ENCODE assay signal across 8 cellular contexts in genomic region chr9:70639853-70640814, GRCh38.
DNase-seq lines count a peak whose midpoint lies in the region; ATAC-seq lines count a peak whose summit lies in the region.

No MANE protein-coding gene starts in this region.

- H3K4me2 ChIP-seq in GM23248 (ENCODE audit: unreplicated experiment): peak overlapping the region; percentile 62

- no peaks in the 10 kb centered on the region for H3K4me1 Mint-ChIP-seq in central memory CD8-positive, alpha-beta T cell

- no peaks in the 10 kb centered on the region for H3K79me2 ChIP-seq in GM23248 (ENCODE audit: insufficient read depth)

- H3K4me1 ChIP-seq in GM23248 (ENCODE audit: insufficient read depth): no peaks in the 10 kb centered on the region
- no peaks in the 10 kb centered on the region for H3K4me1 ChIP-seq in aorta (ENCODE audit: control insufficient read depth in 1 of 2, insufficient read depth in 2 of 2, low read length in 2 of 2)

- peak; percentile 15 for DNase-seq in Caki2 (ENCODE audit: low read depth)
- peak; percentile 78 for DNase-seq in GM23248
- peak; percentile 30 for DNase-seq in NCI-H345 treated with DMSO at 0.1 percent for 48 hours (lab: John Stamatoyannopoulos, UW; ENCODE audit: unreplicated experiment)
- DNase-seq in central memory CD8-positive, alpha-beta T cell (ENCODE audit: low spot score in 2 of 2): no peak
- no peak for DNase-seq in left lobe of liver (ENCODE audit: low spot score)
- no peak for DNase-seq in aorta
- no peak for DNase-seq in activated CD4-positive, alpha-beta T cell treated with anti-CD3 and anti-CD28 coated beads, Interleukin-2, amount 50 U/mL, for 1 hour
- DNase-seq in UCSD-AML1 (lab: John Stamatoyannopoulos, UW; ENCODE audit: unreplicated experiment): no peak

- no peaks in the 10 kb centered on the region for H4K20me1 ChIP-seq in GM23248 (ENCODE audit: insufficient read depth)

- H3K36me3 Mint-ChIP-seq in central memory CD8-positive, alpha-beta T cell (ENCODE audit: insufficient read depth): no peaks in the 10 kb centered on the region

- no peaks in the 10 kb centered on the region for H3K9me3 Mint-ChIP-seq in central memory CD8-positive, alpha-beta T cell

- in situ Hi-C loops in Caki2 (cut with HindIII; ENCODE audit: low pct_unique_long_range_greater_than_20kb, low sequenced_read_pairs): no loop called here
- in situ Hi-C loops in GM23248 (cut with MboI): loop anchor here (10.0 kb wide), 1 partner anchor 275 kb away; no protein-coding TSS in a partner anchor

- intact Hi-C loops in aorta (cut with DNase I): loop anchor here (2.0 to 5.0 kb wide), 3 partner anchors 292 to 609 kb away; no protein-coding TSS in a partner anchor

- peak overlapping the region; percentile 62 for H2AFZ ChIP-seq in GM23248

- WGBS in GM23248 (ENCODE audit: low coverage in 1 of 2, low lambda C conversion rate in 2 of 2, missing lambda C conversion rate in 2 of 2), 2 experiments: 38 to 43% methylated on average over 15 of the region's 15 CpGs
- WGBS in aorta, 2 donors: 20 to 21% methylated on average over 15 of the region's 15 CpGs

- H3K4me3 Mint-ChIP-seq in central memory CD8-positive, alpha-beta T cell: no peak overlapping the region

- H3K36me3 ChIP-seq in GM23248 (ENCODE audit: low read depth) (no peaks in the 10 kb centered on the region), aorta (ENCODE audit: control insufficient read depth in 1 of 2, insufficient read depth in 2 of 2, low read length in 1 of 2) (peaks cover 0 to under 1% of the 10 kb centered on the region in 2 donors)

- H3K27ac ChIP-seq in GM23248 (no peak overlapping the region), aorta (ENCODE audit: low read depth in 1 of 2, low read length in 2 of 2) (no peak overlapping the region)

- H3K9me3 ChIP-seq in GM23248 (ENCODE audit: low read depth) (no peaks in the 10 kb centered on the region), aorta (ENCODE audit: control insufficient read depth, low read length) (no peaks in the 10 kb centered on the region)

- H3K9ac ChIP-seq in GM23248: no peak overlapping the region

- peaks cover 27% of the 10 kb centered on the region for H3K27me3 ChIP-seq in GM23248 (replicated peaks; ENCODE audit: insufficient read depth)
- no peaks in the 10 kb centered on the region for H3K27me3 ChIP-seq in aorta (ENCODE audit: control insufficient read depth in 1 of 2, insufficient read depth in 2 of 2, low read length in 1 of 2)

- H3K4me3 ChIP-seq in GM23248: peak overlapping the region; percentile 54
- peak overlapping the region in 1 of 2 donors; percentile 82 for H3K4me3 ChIP-seq in aorta (ENCODE audit: low read length in 2 of 2)

- peak; percentile 28 for ATAC-seq in central memory CD8-positive, alpha-beta T cell (replicated peaks; ENCODE audit: extremely low read depth, poor library complexity, severe bottlenecking)
- ATAC-seq in left lobe of liver (peak; percentile 84), aorta (ENCODE audit: low FRiP score) (peak; percentile 84)

- no peak overlapping the region for H3K27ac Mint-ChIP-seq in central memory CD8-positive, alpha-beta T cell (ENCODE audit: low read depth)

- H3K9me2 ChIP-seq in GM23248 (ENCODE audit: insufficient read depth): no peaks in the 10 kb centered on the region

- H3K27me3 Mint-ChIP-seq in central memory CD8-positive, alpha-beta T cell: peaks cover 46% of the 10 kb centered on the region

- H3F3A ChIP-seq in GM23248 (ENCODE audit: insufficient read depth): no peaks in the 10 kb centered on the region

Comparison
In these comparisons a context has a peak if more than half of its experiments do, and no peak if none do; other contexts are left out.
1. DNase-seq: peak in Caki2 (single experiment), GM23248 (single experiment) and NCI-H345 treated with DMSO at 0.1 percent for 48 hours (single experiment); none in central memory CD8-positive, alpha-beta T cell (0 of 2), left lobe of liver (single experiment), aorta (0 of 2), activated CD4-positive, alpha-beta T cell treated with anti-CD3 and anti-CD28 coated beads, Interleukin-2, amount 50 U/mL, for 1 hour (single experiment) and UCSD-AML1 (single experiment).
2. ATAC-seq: peak in every context shown above with its lines; median percentile 84 in left lobe of liver; 84 in aorta; 28 in central memory CD8-positive, alpha-beta T cell.